In the genomic region with DNA sequence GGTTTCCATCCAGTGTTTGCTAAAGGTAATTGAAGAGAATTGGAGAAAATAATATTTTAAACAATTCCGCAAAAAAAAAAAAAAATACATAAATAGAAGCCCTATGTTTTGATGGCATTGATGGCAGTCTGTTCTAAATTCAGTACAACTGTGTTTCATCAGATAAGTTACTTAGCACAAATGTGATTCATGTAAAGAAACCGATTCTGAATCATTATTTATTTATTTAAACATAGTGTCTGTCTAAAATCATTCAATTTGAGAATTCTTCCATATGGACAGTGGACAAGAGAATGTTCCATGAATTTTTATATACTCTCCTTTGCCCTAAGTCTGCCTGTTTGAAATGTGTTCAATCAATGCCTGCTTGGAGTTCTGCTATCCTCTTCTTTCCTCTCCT, we compare ENCODE assay signal across 11 cellular contexts.
"Had no signal": no experiment of that assay in that cellular context is flagged by ENCODE, and none has a peak within 500 bp of the region (broad histone marks: within the 10 kb centered on the region; RNA-seq: fewer than 3 reads in every experiment).

No MANE protein-coding gene starts in this region.

- DNase-seq: activated effector memory CD4-positive, alpha-beta T cell treated with anti-CD3 and anti-CD28 coated beads, Interleukin-2, amount 50 U/mL, for 16 hours; activated T-cell treated with anti-CD3 and anti-CD28 coated beads, Interleukin-2, amount 50 U/mL, for 1 hour; amygdala; islet precursor cell; ovary; stimulated activated CD4-positive, alpha-beta T cell treated with anti-CD3 and anti-CD28 coated beads, Interleukin-4, amount 100 ng/mL, for 4 hours; stomach had no signal

- H3K27ac Mint-ChIP-seq: activated naive CD4-positive, alpha-beta T cell treated with anti-CD3 and anti-CD28 coated beads, Interleukin-2, amount 50 U/mL, for 72 hours had no signal

- H3K9me3 ChIP-seq: breast epithelium, ovary, stomach had no signal

- FAIRE-seq: urothelium cell line had no signal

- H3K36me3 Mint-ChIP-seq: activated naive CD4-positive, alpha-beta T cell treated with anti-CD3 and anti-CD28 coated beads, Interleukin-2, amount 50 U/mL, for 72 hours had no signal

- ATAC-seq: activated naive CD4-positive, alpha-beta T cell treated with anti-CD3 and anti-CD28 coated beads, Interleukin-2, amount 50 U/mL, for 72 hours had no signal

- H3K36me3 ChIP-seq: breast epithelium, ovary, stomach had no signal

- H3K4me1 ChIP-seq: breast epithelium had no signal

- H3K27me3 ChIP-seq: breast epithelium, ovary, stomach had no signal

- H3K27ac ChIP-seq: breast epithelium, ovary, skin epidermis, stomach had no signal

- H3K4me3 ChIP-seq: breast epithelium, ovary, skin epidermis, stomach had no signal
